Comparison of ENCODE assay signal across 12 cellular contexts in genomic region chr11:61870429-61871039, GRCh38. TPM values are rescaled to one million over a fixed set of nuclear protein-coding genes. Genes with fewer than 3 reads are reported as not detected.
A peak's percentile ranks its signal among the peaks of the same experiment; 100 is the strongest.
DNase-seq lines count a peak whose midpoint lies in the region; ATAC-seq and TF ChIP-seq lines count a peak whose summit lies in the region.
"Had no signal": no experiment of that assay in that cellular context is flagged by ENCODE, and none has a peak within 500 bp of the region (broad histone marks: within the 10 kb centered on the region; RNA-seq: fewer than 3 reads in every experiment).

No MANE protein-coding gene starts in this region.

- H3K4me1 Mint-ChIP-seq in progenitor cell of endocrine pancreas (ENCODE audit: low read depth) = peaks cover 11% of the 10 kb centered on the region

- H3K9me3 Mint-ChIP-seq in progenitor cell of endocrine pancreas (ENCODE audit: low read depth) = no peaks in the 10 kb centered on the region
- H3K9me3 Mint-ChIP-seq: T-helper 1 cell treated with Interleukin-12 subunit alpha and Interleukin-12 subunit beta and Interleukin-4 antibody, amounts not matched to agents 30 μg/mL and 1 μg/mL, for 36 hours had no signal

- ATAC-seq in SK-N-SH treated with all-trans-retinoic acid at 6 μM for 48 hours = no peak

- H3K36me3 Mint-ChIP-seq in progenitor cell of endocrine pancreas (ENCODE audit: insufficient read depth) = peaks cover 4% of the 10 kb centered on the region

- TF ChIP-seq CTCF in progenitor cell of endocrine pancreas (IDR thresholded peaks at IDR 0.05; ENCODE audit: unreplicated experiment) = no peak

- peaks cover 8% of the 10 kb centered on the region for H3K27me3 Mint-ChIP-seq in progenitor cell of endocrine pancreas

- H3K36me3 ChIP-seq in H7 (replicated peaks; ENCODE audit: control insufficient read depth, insufficient read depth, low read length) = peaks cover 2% of the 10 kb centered on the region

- no peak overlapping the region for H3K4me3 ChIP-seq in H7 (ENCODE audit: insufficient read depth, low read depth, low read length)
- H3K4me3 ChIP-seq: upper lobe of right lung had no signal

- DNase-seq in COLO829 (ENCODE audit: low spot score) = peak; percentile 20
- peak; percentile 77 for DNase-seq in NCI-H526 treated with DMSO at 0.1 percent for 48 hours (lab: John Stamatoyannopoulos, UW)
- DNase-seq in ecto neural progenitor cell (ENCODE audit: low spot score) = peak; percentile 49
- DNase-seq in progenitor cell of endocrine pancreas (ENCODE audit: low spot score, unreplicated experiment) = no peak
- DNase-seq in activated CD8-positive, alpha-beta memory T cell treated with anti-CD3 and anti-CD28 coated beads, Interleukin-2, amount 50 U/mL, for 48 hours = no peak
- no peak for DNase-seq in activated CD4-positive, alpha-beta T cell treated with anti-CD3 and anti-CD28 coated beads for 4 hours
- DNase-seq in H7 = no peak
- DNase-seq: cortex of kidney, NCI-H524 treated with DMSO at 0.1 percent for 48 hours had no signal

- H3K27ac Mint-ChIP-seq in progenitor cell of endocrine pancreas = peak overlapping the region; percentile 41
- H3K27ac Mint-ChIP-seq: T-helper 1 cell treated with Interleukin-12 subunit alpha and Interleukin-12 subunit beta and Interleukin-4 antibody, amounts not matched to agents 30 μg/mL and 1 μg/mL, for 36 hours had no signal

- H3K27me3 ChIP-seq in H7 (ENCODE audit: control insufficient read depth, insufficient read depth, low read length) = no peaks in the 10 kb centered on the region
- H3K27me3 ChIP-seq: upper lobe of right lung had no signal

- no peak overlapping the region for H3K4me3 Mint-ChIP-seq in progenitor cell of endocrine pancreas (ENCODE audit: low read depth)

TF ChIP-seq in SK-N-SH treated with all-trans-retinoic acid at 6 μM for 48 hours, 23 proteins besides CTCF, POLR2A, EP300 and RAD21:
- no peak for TF ChIP-seq PATZ1 (CRISPR knock-in tag; IDR thresholded peaks at IDR 0.05; ENCODE audit: borderline replicate concordance)
- no peak for TF ChIP-seq BACH2 (CRISPR knock-in tag; IDR thresholded peaks at IDR 0.05; ENCODE audit: borderline replicate concordance)
- no peak for TF ChIP-seq CSDC2 (CRISPR knock-in tag; IDR thresholded peaks at IDR 0.05)

RNA-seq across cellular contexts. Expression of gene FADS3, which starts 20.8 kb away (rescaled TPM):
- 21.2 and 23.7 TPM in 2 replicates for total RNA-seq in progenitor cell of endocrine pancreas
- total RNA-seq in H7 (2014; rRNA removed; shearing (Covaris generic)) = 27.1 and 41.3 TPM in 2 replicates

RNA-seq across cellular contexts. Expression of gene FADS2, which starts 42.4 kb away (rescaled TPM):
- total RNA-seq in progenitor cell of endocrine pancreas = 399 and 402 TPM in 2 replicates
- 176 and 225 TPM in 2 replicates for total RNA-seq in H7 (2014; rRNA removed; shearing (Covaris generic))

RNA-seq across cellular contexts. Expression of gene RAB3IL1, which starts 46.8 kb away (rescaled TPM):
- total RNA-seq in progenitor cell of endocrine pancreas = 0.53 and 0.67 TPM in 2 replicates
- total RNA-seq in H7 (2014; rRNA removed; shearing (Covaris generic)) = 5.8 and 7.2 TPM in 2 replicates

RNA-seq across cellular contexts. Expression of gene FADS1, which starts 53.7 kb away (rescaled TPM):
- 114 and 121 TPM in 2 replicates for total RNA-seq in progenitor cell of endocrine pancreas
- 99.2 and 115 TPM in 2 replicates for total RNA-seq in H7 (2014; rRNA removed; shearing (Covaris generic))

Comparison
In these comparisons a context has a peak if more than half of its experiments do, and no peak if none do; other contexts are left out.
1. DNase-seq: peak in COLO829 (single experiment), NCI-H526 treated with DMSO at 0.1 percent for 48 hours (single experiment) and ecto neural progenitor cell (single experiment); none in progenitor cell of endocrine pancreas (single experiment), activated CD8-positive, alpha-beta memory T cell treated with anti-CD3 and anti-CD28 coated beads, Interleukin-2, amount 50 U/mL, for 48 hours (single experiment), activated CD4-positive, alpha-beta T cell treated with anti-CD3 and anti-CD28 coated beads for 4 hours (0 of 2) and H7 (single experiment).